In the genomic region with DNA sequence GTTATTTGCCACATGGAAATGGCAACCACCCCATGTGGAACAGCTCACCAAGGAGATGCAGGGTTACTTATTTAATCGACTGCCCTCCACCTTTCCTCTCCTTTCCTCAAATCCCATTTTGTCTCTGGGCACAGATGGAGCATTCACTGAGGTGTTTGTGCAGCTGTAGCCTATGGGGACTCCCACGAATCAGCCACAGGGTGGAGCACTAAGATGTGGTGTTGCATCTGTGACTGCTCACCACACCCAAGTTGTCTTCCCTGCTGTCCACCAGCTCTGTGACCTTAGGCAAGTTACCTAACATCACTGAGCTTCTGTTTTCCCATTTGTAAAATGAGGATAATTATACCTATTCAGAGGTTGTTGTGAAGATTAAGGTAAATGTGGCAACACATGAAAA, we compare ENCODE assay signal across 8 cellular contexts.
DNase-seq lines count a peak whose midpoint lies in the region; ATAC-seq and TF ChIP-seq lines count a peak whose summit lies in the region.

No MANE protein-coding gene starts in this region.

- H2BK15ac ChIP-seq in H9 (ENCODE audit: low read depth, low read length) = no peak overlapping the region

- H3K56ac ChIP-seq in H9 (ENCODE audit: insufficient read length, low read depth, low read length) = no peak overlapping the region

- peaks cover 29 to 44% of the 10 kb centered on the region in 2 experiments for H3K9me3 Mint-ChIP-seq in H9

- peaks cover 15 to 41% (median 30%) of the 10 kb centered on the region in 3 experiments for H3K36me3 Mint-ChIP-seq in H9 (ENCODE audit: insufficient read depth in 1 of 3, low read depth in 3 of 3)

- no peak for DNase-seq in DND-41
- DNase-seq in H9 = peak; percentile 46
- DNase-seq in RPMI8226 = peak; percentile 5
- peak; percentile 13 to 54 for DNase-seq in foreskin keratinocyte
- DNase-seq in stimulated activated CD4-positive, alpha-beta T cell treated with anti-CD3 and anti-CD28 coated beads, Interleukin-2, amount 100 ng/mL, for 48 hours = peak; percentile 1
- no peak for DNase-seq in NCI-H2227 (lab: John Stamatoyannopoulos, UW; ENCODE audit: unreplicated experiment)
- DNase-seq in RKO (ENCODE audit: low spot score) = no peak
- DNase-seq in dedifferentiated amniotic fluid mesenchymal stem cell (ENCODE audit: extremely low spot score) = no peak

- H2AFZ ChIP-seq in DND-41 (ENCODE audit: low read depth, low read length) = no peak overlapping the region
- H2AFZ ChIP-seq in H9 (ENCODE audit: low read length) = no peak overlapping the region

- H3K23me2 ChIP-seq in H9 (ENCODE audit: insufficient read length, low read depth, low read length, poor library complexity, severe bottlenecking) = no peaks in the 10 kb centered on the region

- H3K36me3 ChIP-seq in DND-41 (ENCODE audit: insufficient read depth, low read length) = no peaks in the 10 kb centered on the region

- H3T11ph ChIP-seq in H9 (ENCODE audit: low read length) = no peak overlapping the region

- H4K20me1 ChIP-seq in DND-41 (ENCODE audit: insufficient read depth, low read length) (no peaks in the 10 kb centered on the region), H9 (ENCODE audit: control insufficient read depth, insufficient read depth, insufficient read length) (no peaks in the 10 kb centered on the region)

- WGBS in H9 (ENCODE audit: extremely low coverage, insufficient read length, low lambda C conversion rate) = no CpG with 5 or more reads among the region's 2 CpGs

- no peak overlapping the region for H4K5ac ChIP-seq in H9 (ENCODE audit: insufficient read length, low read depth, low read length)

- H3K4me2 ChIP-seq in DND-41 (ENCODE audit: insufficient read depth, low read length) = no peak overlapping the region
- no peak overlapping the region for H3K4me2 ChIP-seq in H9 (ENCODE audit: insufficient read depth, insufficient read length, low read length)

- no peak overlapping the region for H2BK120ac ChIP-seq in H9 (ENCODE audit: low read depth, low read length, poor library complexity, severe bottlenecking)

- peaks cover 9% of the 10 kb centered on the region for H3K27me3 Mint-ChIP-seq in H9 (ENCODE audit: low read depth)

- no peak overlapping the region for H3K23ac ChIP-seq in H9 (ENCODE audit: insufficient read length, low read depth, low read length)

- H3K27me3 ChIP-seq in DND-41 (ENCODE audit: insufficient read depth, low read length, poor library complexity) (no peaks in the 10 kb centered on the region), H9 (ENCODE audit: insufficient read depth, low read length) (no peaks in the 10 kb centered on the region), foreskin keratinocyte (no peaks in the 10 kb centered on the region)

- no peak overlapping the region for H3K27ac ChIP-seq in DND-41 (ENCODE audit: low read length)
- H3K27ac ChIP-seq in H9 (ENCODE audit: insufficient read length, low read depth, low read length) = no peak overlapping the region
- no peak overlapping the region for H3K27ac ChIP-seq in foreskin keratinocyte

- H3K79me2 ChIP-seq in DND-41 (ENCODE audit: insufficient read depth, low read length) = no peaks in the 10 kb centered on the region
- H3K79me2 ChIP-seq in H9 (ENCODE audit: insufficient read depth, low read length) = no peaks in the 10 kb centered on the region

- H3K9ac ChIP-seq in DND-41 (ENCODE audit: low read depth, low read length) = no peak overlapping the region
- H3K9ac ChIP-seq in H9 (ENCODE audit: extremely low read depth, insufficient read length, low read length) = no peak overlapping the region

- peak; percentile 13 for TF ChIP-seq CTCF in DND-41 (IDR thresholded peaks at IDR 0.05; ENCODE audit: borderline replicate concordance, extremely low read depth, low read length, poor library complexity, severe bottlenecking)
- peak; percentile 51; the same call in 2 of the 3 replicates for TF ChIP-seq CTCF in H9 (conservative IDR thresholded peaks at IDR 0.05)
- TF ChIP-seq CTCF in foreskin keratinocyte (conservative IDR thresholded peaks at IDR 0.05) = peak; percentile 74

- no peak overlapping the region for H2AK5ac ChIP-seq in H9 (ENCODE audit: insufficient read length, low read length)

- no peak overlapping the region for H4K91ac ChIP-seq in H9 (ENCODE audit: insufficient read length, low read depth, low read length)

- ATAC-seq in DND-41 (ENCODE audit: insufficient read depth, low read depth) (no peak), foreskin keratinocyte (peak; percentile 84)

- no peak overlapping the region for H3K18ac ChIP-seq in H9 (ENCODE audit: insufficient read length, low read depth, low read length)

- H4K8ac ChIP-seq in H9 (replicated peaks; ENCODE audit: insufficient read length, low read depth, low read length) = no peak overlapping the region

- peaks cover 21 to 23% of the 10 kb centered on the region in 2 experiments for H3K4me1 Mint-ChIP-seq in H9

- H3K9me3 ChIP-seq in DND-41 (ENCODE audit: insufficient read depth, low read length, severe bottlenecking) (peaks cover 7% of the 10 kb centered on the region), H9 (ENCODE audit: control insufficient read depth, low read depth, low read length) (no peaks in the 10 kb centered on the region)

- H3K14ac ChIP-seq in H9 (ENCODE audit: insufficient read depth, low read length) = no peak overlapping the region

- H3K4me1 ChIP-seq in DND-41 (ENCODE audit: insufficient read depth, low read length) (no peaks in the 10 kb centered on the region), H9 (ENCODE audit: insufficient read depth, low read length) (peaks cover under 1% of the 10 kb centered on the region; the same call in 1 of the 2 replicates), foreskin keratinocyte (peaks cover 5% of the 10 kb centered on the region)

- H3K4me3 ChIP-seq in DND-41 (ENCODE audit: low read depth in 1 of 2, low read length in 2 of 2) = no peak overlapping the region

- no peak overlapping the region for H3K4ac ChIP-seq in H9 (ENCODE audit: low read depth, low read length)

- H2BK5ac ChIP-seq in H9 (ENCODE audit: insufficient read length, low read length) = no peak overlapping the region

- H2BK20ac ChIP-seq in H9 (ENCODE audit: low read depth, low read length, poor library complexity, severe bottlenecking) = no peak overlapping the region

- H3K27ac Mint-ChIP-seq in H9 = no peak overlapping the region

- no peak overlapping the region for H3K4me3 Mint-ChIP-seq in H9

- H3K79me1 ChIP-seq in H9 (ENCODE audit: insufficient read depth, low read depth, low read length, poor library complexity, severe bottlenecking) = no peaks in the 10 kb centered on the region

- no peak overlapping the region for H2BK12ac ChIP-seq in H9 (ENCODE audit: insufficient read length, low read depth, low read length)

Comparison
In these comparisons a context has a peak if more than half of its experiments do, and no peak if none do; other contexts are left out.
1. DNase-seq: peak in H9 (single experiment), RPMI8226 (single experiment), foreskin keratinocyte (2 of 2) and stimulated activated CD4-positive, alpha-beta T cell treated with anti-CD3 and anti-CD28 coated beads, Interleukin-2, amount 100 ng/mL, for 48 hours (2 of 2); none in DND-41 (single experiment), NCI-H2227 (single experiment), RKO (single experiment) and dedifferentiated amniotic fluid mesenchymal stem cell (single experiment).
2. CTCF ChIP-seq: peak in every context shown above with its lines; median percentile 74 in foreskin keratinocyte; 51 in H9; 13 in DND-41.